8 cellular contexts compared by ENCODE assay signal in the genomic region with DNA sequence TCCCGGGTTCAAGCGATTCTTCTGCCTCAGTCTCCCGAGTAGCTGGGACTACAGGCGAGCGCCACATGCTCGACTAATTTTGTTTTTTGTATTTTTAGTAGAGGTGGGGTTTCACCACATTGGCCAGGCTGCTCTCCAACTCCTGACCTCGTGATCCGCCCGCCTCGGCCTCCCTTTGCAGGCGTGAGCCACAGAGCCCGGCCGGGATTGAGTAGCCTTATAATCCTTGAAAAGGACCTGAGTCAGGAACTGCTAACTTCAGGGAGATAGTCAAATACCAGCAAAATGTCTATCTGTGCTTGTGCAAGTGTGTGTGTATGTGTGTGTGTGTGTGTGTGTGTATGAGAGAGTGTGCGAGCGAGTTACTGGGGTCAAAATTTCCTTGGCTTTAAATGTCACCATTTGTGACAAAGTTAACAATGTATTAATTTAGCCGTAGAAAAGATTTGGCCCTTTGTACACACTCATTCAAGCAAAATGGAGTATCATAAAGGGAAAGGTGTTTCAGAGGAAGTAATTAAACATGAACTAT. TPM values are rescaled to one million over a fixed set of nuclear protein-coding genes. Genes with fewer than 3 reads are reported as not detected.
DNase-seq lines count a peak whose midpoint lies in the region; ATAC-seq and TF ChIP-seq lines count a peak whose summit lies in the region.

No MANE protein-coding gene starts in this region.

- 0 out of 2 replicates have a peak overlapping the region, but pooled peaks have one; percentile 59 for H2AFZ ChIP-seq in Karpas-422 (ENCODE audit: low read length)

- H3K4me3 ChIP-seq in Karpas-422 (ENCODE audit: low read length) (peak overlapping the region; percentile 97), coronary artery (peak overlapping the region; percentile 91)
- H3K4me3 ChIP-seq in naive thymus-derived CD4-positive, alpha-beta T cell (ENCODE audit: low read length), result no peak overlapping the region

- H3K27ac Mint-ChIP-seq in naive thymus-derived CD4-positive, alpha-beta T cell, result peak overlapping the region; percentile 14 to 96 (median 70)

- no peaks in the 10 kb centered on the region for H3K27me3 ChIP-seq in Karpas-422 (ENCODE audit: low read length)
- no peaks in the 10 kb centered on the region for H3K27me3 ChIP-seq in naive thymus-derived CD4-positive, alpha-beta T cell (ENCODE audit: control insufficient read depth in 2 of 2, insufficient read depth in 2 of 2, low read length in 2 of 2)

- DNase-seq in Karpas-422 (no peak), coronary artery (ENCODE audit: low spot score) (no peak), NCI-H226 (no peak), NCI-H128 (lab: John Stamatoyannopoulos, UW; ENCODE audit: unreplicated experiment) (no peak), amygdala (lab: John Stamatoyannopoulos, UW) (no peak)
- DNase-seq in naive thymus-derived CD4-positive, alpha-beta T cell, result no peak

- no peaks in the 10 kb centered on the region for H3K27me3 Mint-ChIP-seq in naive thymus-derived CD4-positive, alpha-beta T cell

- peak overlapping the region; percentile 61 for H3K27ac ChIP-seq in C4-2B
- H3K27ac ChIP-seq in Karpas-422 (ENCODE audit: low read length), result no peak overlapping the region
- H3K27ac ChIP-seq in coronary artery, result no peak overlapping the region
- no peak overlapping the region for H3K27ac ChIP-seq in naive thymus-derived CD4-positive, alpha-beta T cell (ENCODE audit: low read depth, low read length)

- H3K4me3 Mint-ChIP-seq in naive thymus-derived CD4-positive, alpha-beta T cell, result peak overlapping the region; percentile 45 to 91 (median 72)

- H3K36me3 Mint-ChIP-seq in naive thymus-derived CD4-positive, alpha-beta T cell, result peaks cover 0 to 3% (median 0%) of the 10 kb centered on the region in 5 donors

- no peaks in the 10 kb centered on the region for H3K9me3 Mint-ChIP-seq in naive thymus-derived CD4-positive, alpha-beta T cell

- intact Hi-C loops in naive thymus-derived CD4-positive, alpha-beta T cell (cut with micrococcal nuclease), result loop anchor here (5.0 to 10.0 kb wide), 8 partner anchors 126 to 1701 kb away; partner anchors contain the start of genes ZNF674 (in 2 of the 2), CHST7 (in 1 of the 2) and EFHC2 (in 1 of the 2)

- no peak for TF ChIP-seq CTCF in C4-2B (conservative IDR thresholded peaks at IDR 0.05)
- no peak for TF ChIP-seq CTCF in coronary artery (IDR thresholded peaks at IDR 0.05)

- no peaks in the 10 kb centered on the region for H3K9me2 ChIP-seq in Karpas-422 (replicated peaks; ENCODE audit: insufficient read depth, low read length)

- ATAC-seq in naive thymus-derived CD4-positive, alpha-beta T cell, result no peak
- no peak for ATAC-seq in HG03045 (IDR thresholded peaks at IDR 0.05; ENCODE audit: unreplicated experiment)

- peaks cover 44% of the 10 kb centered on the region for H3K79me2 ChIP-seq in Karpas-422 (ENCODE audit: low read length)

- peaks cover 8% of the 10 kb centered on the region; the same call in 1 of the 2 replicates for H3K36me3 ChIP-seq in Karpas-422 (ENCODE audit: insufficient read depth, low read length)
- peaks cover 0 to 13% (median 0%) of the 10 kb centered on the region in 3 experiments for H3K36me3 ChIP-seq in naive thymus-derived CD4-positive, alpha-beta T cell (ENCODE audit: control insufficient read depth in 2 of 3, insufficient read depth in 3 of 3, low read length in 3 of 3)

- POLR2A ChIA-PET in naive thymus-derived CD4-positive, alpha-beta T cell (lab: Charles Lee), result no interaction called here

- H3K4me1 ChIP-seq in Karpas-422 (ENCODE audit: low read length), result peaks cover 25% of the 10 kb centered on the region
- H3K4me1 ChIP-seq in naive thymus-derived CD4-positive, alpha-beta T cell (ENCODE audit: control insufficient read depth in 2 of 2, insufficient read depth in 2 of 2, low read length in 2 of 2), result peaks cover 8 to 10% of the 10 kb centered on the region in 2 donors

- peak overlapping the region; percentile 87 for H3K9ac ChIP-seq in Karpas-422 (ENCODE audit: low read length)

- CTCF ChIA-PET in naive thymus-derived CD4-positive, alpha-beta T cell (lab: Charles Lee), result no interaction called here

- H3K4me1 Mint-ChIP-seq in naive thymus-derived CD4-positive, alpha-beta T cell, result peaks cover 0 to 30% (median 13%) of the 10 kb centered on the region in 7 donors

- peak overlapping the region; percentile 95 for H3K4me2 ChIP-seq in Karpas-422 (ENCODE audit: low read depth, low read length, poor library complexity, severe bottlenecking)

- no peaks in the 10 kb centered on the region for H3K9me3 ChIP-seq in Karpas-422 (ENCODE audit: low read length)
- H3K9me3 ChIP-seq in naive thymus-derived CD4-positive, alpha-beta T cell (ENCODE audit: control insufficient read depth in 2 of 3, low read length in 3 of 3), result no peaks in the 10 kb centered on the region

- H4K20me1 ChIP-seq in Karpas-422 (ENCODE audit: insufficient read depth, low read depth, low read length), result no peaks in the 10 kb centered on the region

RNA-seq across cellular contexts. Expression of gene KDM6A, which starts 1.8 kb away (rescaled TPM):
- 28.3 and 48.2 TPM in 2 replicates for total RNA-seq in Karpas-422 (2014; rRNA removed; shearing (Covaris generic); ENCODE audit: low replicate concordance)
- total RNA-seq in naive thymus-derived CD4-positive, alpha-beta T cell, result 10 to 100 TPM; 27.8 to 55.6 (median 47.5) TPM
- polyA plus RNA-seq in naive thymus-derived CD4-positive, alpha-beta T cell, result 10 to 100 TPM; 17.9 to 26.1 TPM

RNA-seq across cellular contexts. Expression of gene DUSP21, which starts 27.4 kb away (rescaled TPM):
- not detected in 2 replicates for total RNA-seq in Karpas-422 (2014; rRNA removed; shearing (Covaris generic); ENCODE audit: low replicate concordance)
- total RNA-seq in naive thymus-derived CD4-positive, alpha-beta T cell, result not detected
- not detected for polyA plus RNA-seq in naive thymus-derived CD4-positive, alpha-beta T cell
